In genomic region chr6:34418367-34418766, GRCh38 we compare ENCODE assay signal across 20 cellular contexts. TPM values are rescaled to one million over a fixed set of nuclear protein-coding genes. Genes with fewer than 3 reads are reported as not detected.
DNase-seq lines count a peak whose midpoint lies in the region; ATAC-seq, FAIRE-seq and TF ChIP-seq lines count a peak whose summit lies in the region.
"Had no signal": no experiment of that assay in that cellular context is flagged by ENCODE, and none has a peak within 500 bp of the region (broad histone marks: within the 10 kb centered on the region; RNA-seq: fewer than 3 reads in every experiment).

No MANE protein-coding gene starts in this region.

- CTCF ChIA-PET in HepG2 (lab: Yijun Ruan, JAX; ENCODE audit: low intra/inter-chr PET ratio, low total read pairs), result no interaction called here

- TF ChIP-seq EP300 in HepG2 (IDR thresholded peaks at IDR 0.05; ENCODE audit: low read depth in 2 of 2, low read length in 2 of 2) (no peak), HepG2 (CRISPR knock-in tag; IDR thresholded peaks at IDR 0.05; ENCODE audit: borderline replicate concordance) (no peak)

- BruUV-seq in HepG2 (replicated peaks; lab: Mats Ljungman, UMichigan), result no TSS peak

- no peak overlapping the region for H3K9ac ChIP-seq in HepG2 (ENCODE audit: insufficient read depth, low read depth, low read length)

- TF ChIP-seq RAD21 in HepG2 (CRISPR knock-in tag; IDR thresholded peaks at IDR 0.05), result no peak

- no peaks in the 10 kb centered on the region for H3K27me3 Mint-ChIP-seq in brain
- H3K27me3 Mint-ChIP-seq in stimulated activated memory B cell treated with anti-CD40 and anti-IgM and Interleukin-4, amounts not matched to agents 10 μg/mL and 1 μg/mL and 100 μg/mL, for 72 hours, result no peaks in the 10 kb centered on the region
- H3K27me3 Mint-ChIP-seq: naive thymus-derived CD4-positive, alpha-beta T cell had no signal

- no peak overlapping the region for H3K4me2 ChIP-seq in HepG2 (ENCODE audit: low read depth, low read length)

- TF ChIP-seq POLR2A in HepG2 (IDR thresholded peaks at IDR 0.05; ENCODE audit: insufficient read depth in 1 of 2, low read depth in 2 of 2, low read length in 2 of 2) (peak in 1 of 2 experiments; percentile 38; a peak in 1 of 4 replicates), right lobe of liver (IDR thresholded peaks at IDR 0.05) (no peak), NB4 (IDR thresholded peaks at IDR 0.05; ENCODE audit: extremely low read depth, insufficient read length) (peak; percentile 2)

- H3K36me3 ChIP-seq in HepG2 (replicated peaks in 1 of 2; ENCODE audit: control insufficient read depth in 1 of 2, insufficient read depth in 2 of 2, low read length in 2 of 2), result peaks cover 26 to 67% of the 10 kb centered on the region in 2 experiments
- H3K36me3 ChIP-seq in right lobe of liver, result peaks cover 20 to 64% (median 53%) of the 10 kb centered on the region in 4 donors

- peaks cover 49% of the 10 kb centered on the region for H4K20me1 ChIP-seq in HepG2 (ENCODE audit: insufficient read depth, low read length)

- peak overlapping the region in 3 of 5 experiments; percentile 14 to 52 (median 32) for H3K27ac Mint-ChIP-seq in brain
- peak overlapping the region; percentile 42 for H3K27ac Mint-ChIP-seq in stimulated activated memory B cell treated with anti-CD40 and anti-IgM and Interleukin-4, amounts not matched to agents 10 μg/mL and 1 μg/mL and 100 μg/mL, for 72 hours

- peaks cover 13% of the 10 kb centered on the region for H3K4me1 Mint-ChIP-seq in brain
- H3K4me1 Mint-ChIP-seq in stimulated activated memory B cell treated with anti-CD40 and anti-IgM and Interleukin-4, amounts not matched to agents 10 μg/mL and 1 μg/mL and 100 μg/mL, for 72 hours, result peaks cover 15% of the 10 kb centered on the region

- intact Hi-C loops in HepG2 (cut with micrococcal nuclease; ENCODE audit: unreplicated experiment) (loop anchor here (10.0 kb wide), 1 partner anchor 254 kb away; no protein-coding TSS in a partner anchor), right lobe of liver (cut with DNase I) (loop anchor here (5.0 to 10.0 kb wide), 3 partner anchors 171 to 224 kb away; partner anchors contain the start of gene SMIM29 (in 2 of the 2))

- TF ChIP-seq CTCF in HepG2 (CRISPR knock-in tag; IDR thresholded peaks at IDR 0.05) (no peak), right lobe of liver (IDR thresholded peaks at IDR 0.05) (no peak), NB4 (IDR thresholded peaks at IDR 0.05; ENCODE audit: low read depth, low read length) (no peak), brain (conservative IDR thresholded peaks at IDR 0.05) (no peak)

- no peak overlapping the region for H3K4me3 ChIP-seq in HepG2 (replicated peaks in 1 of 3; ENCODE audit: insufficient read depth in 1 of 3, low read depth in 2 of 3, low read length in 3 of 3)
- no peak overlapping the region for H3K4me3 ChIP-seq in right lobe of liver
- H3K4me3 ChIP-seq in NB4 (ENCODE audit: low read depth, low read length), result no peak overlapping the region
- H3K4me3 ChIP-seq: MG63, transverse colon had no signal

- H3K27me3 ChIP-seq in HepG2 (ENCODE audit: control insufficient read depth in 1 of 2, insufficient read depth in 2 of 2, low read length in 2 of 2) (no peaks in the 10 kb centered on the region), right lobe of liver (no peaks in the 10 kb centered on the region)
- H3K27me3 ChIP-seq: MG63, transverse colon had no signal

- POLR2A ChIA-PET in HepG2 (lab: Yijun Ruan, JAX), result interaction anchor here (4.7 to 6.7 kb wide), 2 partner anchors 6 to 170 kb away, joined by 71 to 100 read pairs; partner anchors contain the start of genes RPS10 and SMIM29

- peaks cover 87% of the 10 kb centered on the region for H3K36me3 Mint-ChIP-seq in brain
- H3K36me3 Mint-ChIP-seq in stimulated activated memory B cell treated with anti-CD40 and anti-IgM and Interleukin-4, amounts not matched to agents 10 μg/mL and 1 μg/mL and 100 μg/mL, for 72 hours, result peaks cover 57% of the 10 kb centered on the region

- ATAC-seq in HepG2, result no peak
- ATAC-seq in right lobe of liver, result no peak
- no peak for ATAC-seq in stimulated activated memory B cell treated with anti-CD40 and anti-IgM and Interleukin-4, amounts not matched to agents 10 μg/mL and 1 μg/mL and 100 μg/mL, for 72 hours
- ATAC-seq in HG03565 (IDR thresholded peaks at IDR 0.05; ENCODE audit: unreplicated experiment), result no peak
- ATAC-seq: naive thymus-derived CD4-positive, alpha-beta T cell; stimulated activated naive CD8-positive, alpha-beta T cell treated with anti-CD3 and anti-CD28 coated beads, Interleukin-15, Interleukin-2, amounts not matched to agents 100 U/mL and 50 U/mL, for 24 hours had no signal

- H3K27ac ChIP-seq in HepG2 (ENCODE audit: extremely low read length, insufficient read depth, low read length), result no peak overlapping the region
- no peak overlapping the region for H3K27ac ChIP-seq in right lobe of liver
- H3K27ac ChIP-seq: transverse colon had no signal

- no peaks in the 10 kb centered on the region for H3K9me3 Mint-ChIP-seq in brain
- no peaks in the 10 kb centered on the region for H3K9me3 Mint-ChIP-seq in stimulated activated memory B cell treated with anti-CD40 and anti-IgM and Interleukin-4, amounts not matched to agents 10 μg/mL and 1 μg/mL and 100 μg/mL, for 72 hours
- H3K9me3 Mint-ChIP-seq: naive thymus-derived CD4-positive, alpha-beta T cell had no signal

- H2AFZ ChIP-seq in HepG2 (ENCODE audit: low read length), result no peak overlapping the region

- H3K4me1 ChIP-seq in HepG2 (ENCODE audit: insufficient read depth, low read length) (peaks cover 78% of the 10 kb centered on the region), right lobe of liver (peaks cover 0 to 29% (median 11%) of the 10 kb centered on the region in 4 donors)

- peak overlapping the region in 1 of 5 experiments; percentile 8 for H3K4me3 Mint-ChIP-seq in brain
- H3K4me3 Mint-ChIP-seq in stimulated activated memory B cell treated with anti-CD40 and anti-IgM and Interleukin-4, amounts not matched to agents 10 μg/mL and 1 μg/mL and 100 μg/mL, for 72 hours, result no peak overlapping the region
- H3K4me3 Mint-ChIP-seq: naive thymus-derived CD4-positive, alpha-beta T cell had no signal

- H3K79me2 ChIP-seq in HepG2 (ENCODE audit: insufficient read depth, low read length), result peaks cover 20% of the 10 kb centered on the region

- H3K9me3 ChIP-seq in HepG2 (ENCODE audit: low read length) (no peaks in the 10 kb centered on the region), right lobe of liver (no peaks in the 10 kb centered on the region)
- H3K9me3 ChIP-seq: MG63, transverse colon had no signal

- FAIRE-seq in HepG2 (lab: Jason Lieb, UNC), result no peak

- DNase-seq in HepG2 (ENCODE audit: low spot score) (no peak), right lobe of liver (no peak), NB4 (ENCODE audit: low read depth) (no peak), nucleus accumbens (lab: John Stamatoyannopoulos, UW) (no peak), A172 (ENCODE audit: low spot score) (no peak)
- DNase-seq: activated gamma-delta T cell treated with Interleukin-2 at 50 U/mL for 16 hours; COR-L47; effector memory CD4-positive, alpha-beta T cell; MG63; naive thymus-derived CD4-positive, alpha-beta T cell; NCI-H1436; NCI-H2171; NCI-H524 treated with DMSO at 0.1 percent for 48 hours; stimulated activated naive CD8-positive, alpha-beta T cell treated with anti-CD3 and anti-CD28 coated beads, Interleukin-15, Interleukin-2, amounts not matched to agents 100 U/mL and 50 U/mL, for 24 hours; transverse colon had no signal

- in situ Hi-C loops in HepG2 (cut with HindIII; ENCODE audit: extremely low pct_ligation_motif_present, low pct_unique_long_range_greater_than_20kb), result loop anchor here (5.0 kb wide), 1 partner anchor 171 kb away; the partner anchor contains the start of gene SMIM29

- WGBS in HepG2 (ENCODE audit: low lambda C conversion rate), result 99% methylated on average over 5 of the region's 5 CpGs
- WGBS in right lobe of liver (ENCODE audit: insufficient coverage, low coverage, low lambda C conversion rate, missing lambda C conversion rate), result 78% methylated on average over 5 of the region's 5 CpGs

RNA-seq across cellular contexts. Expression of gene RPS10, which starts 7.5 kb away (rescaled TPM):
- total RNA-seq in HepG2 (2016; rRNA removed; fragmentation: Illumina TruSeq; extraction: Trizol), result 2,909 and 3,503 TPM in 2 replicates
- total RNA-seq in HepG2 (2016; cell fraction: cytosol; rRNA removed; fragmentation: Illumina TruSeq; extraction: Trizol; ENCODE audit: low read depth), result 5,102 and 5,632 TPM in 2 replicates
- total RNA-seq in HepG2 (2016; cell fraction: insoluble cytoplasmic fraction; rRNA removed; fragmentation: Illumina TruSeq; extraction: Trizol), result 3,081 and 3,638 TPM in 2 replicates
- total RNA-seq in HepG2 (2016; cell fraction: membrane; rRNA removed; fragmentation: Illumina TruSeq; extraction: Trizol), result 7,429 and 7,480 TPM in 2 replicates
- total RNA-seq in HepG2 (2016; cell fraction: nucleus; rRNA removed; fragmentation: Illumina TruSeq; extraction: Trizol), result 967 and 1,028 TPM in 2 replicates
- 4,295 and 4,648 TPM in 2 replicates for polyA plus RNA-seq in HepG2 (2011; rRNA removed)
- polyA plus RNA-seq in HepG2 (2011; cell fraction: cytosol; rRNA removed), result 9,439 and 9,926 TPM in 2 replicates
- polyA plus RNA-seq in HepG2 (2011; cell fraction: nucleus; rRNA removed), result 1,658 and 1,840 TPM in 2 replicates
- polyA plus RNA-seq in HepG2 (2012), result 3,418 and 4,251 TPM in 2 replicates
- polyA plus RNA-seq in HepG2 (2016; cell fraction: cytosol; fragmentation: Illumina TruSeq; extraction: Trizol; ENCODE audit: low read depth), result 5,367 and 5,814 TPM in 2 replicates
- polyA plus RNA-seq in HepG2 (2016; cell fraction: insoluble cytoplasmic fraction; fragmentation: Illumina TruSeq; extraction: Trizol; ENCODE audit: low read depth), result 2,908 and 3,264 TPM in 2 replicates
- 6,085 and 6,204 TPM in 2 replicates for polyA plus RNA-seq in HepG2 (2016; cell fraction: membrane; fragmentation: Illumina TruSeq; extraction: Trizol; ENCODE audit: low read depth)
- polyA plus RNA-seq in HepG2 (2016; cell fraction: nucleus; fragmentation: Illumina TruSeq; extraction: Trizol; ENCODE audit: insufficient read depth, low read depth), result 1,494 and 1,555 TPM in 2 replicates
- polyA minus RNA-seq in HepG2 (2011; rRNA and poly(A)+ RNA removed; ENCODE audit: low replicate concordance), result 2,566 and 3,572 TPM in 2 replicates
- 602 and 661 TPM in 2 replicates for polyA minus RNA-seq in HepG2 (2011; cell fraction: cytosol; rRNA and poly(A)+ RNA removed)
- polyA minus RNA-seq in HepG2 (2011; cell fraction: nucleus; rRNA and poly(A)+ RNA removed), result 173 and 248 TPM in 2 replicates
- total RNA-seq in right lobe of liver, result 100 to 1,000 TPM; 355 to 727 (median 398) TPM
- 3,693 TPM for polyA plus RNA-seq in brain (ENCODE audit: insufficient read depth, low read depth, low replicate concordance)
- total RNA-seq in A172 (2014; rRNA removed; shearing (Covaris generic)), result 1,978 and 2,323 TPM in 2 replicates

RNA-seq across cellular contexts. Expression of gene NUDT3, which starts 25.9 kb away (rescaled TPM):
- total RNA-seq in HepG2 (2016; rRNA removed; fragmentation: Illumina TruSeq; extraction: Trizol) (20.2 and 30.1 TPM in 2 replicates), right lobe of liver (10 to 100 TPM; 14.5 to 22.7 (median 16.7) TPM)
- 4.1 and 4.8 TPM in 2 replicates for total RNA-seq in HepG2 (2016; cell fraction: cytosol; rRNA removed; fragmentation: Illumina TruSeq; extraction: Trizol; ENCODE audit: low read depth)
- total RNA-seq in HepG2 (2016; cell fraction: insoluble cytoplasmic fraction; rRNA removed; fragmentation: Illumina TruSeq; extraction: Trizol), result 19.5 and 29.7 TPM in 2 replicates
- total RNA-seq in HepG2 (2016; cell fraction: membrane; rRNA removed; fragmentation: Illumina TruSeq; extraction: Trizol), result 14.6 and 14.8 TPM in 2 replicates
- 15.7 and 19.0 TPM in 2 replicates for total RNA-seq in HepG2 (2016; cell fraction: nucleus; rRNA removed; fragmentation: Illumina TruSeq; extraction: Trizol)
- polyA plus RNA-seq in HepG2 (2011; rRNA removed) (17.6 and 20.6 TPM in 2 replicates), brain (ENCODE audit: insufficient read depth, low read depth, low replicate concordance) (32.7 TPM)
- 10.7 and 14.8 TPM in 2 replicates for polyA plus RNA-seq in HepG2 (2011; cell fraction: cytosol; rRNA removed)
- 9.2 and 11.9 TPM in 2 replicates for polyA plus RNA-seq in HepG2 (2011; cell fraction: nucleus; rRNA removed)
- 5.6 TPM in 2 replicates for polyA plus RNA-seq in HepG2 (2012)
- 3.0 and 3.5 TPM in 2 replicates for polyA plus RNA-seq in HepG2 (2016; cell fraction: cytosol; fragmentation: Illumina TruSeq; extraction: Trizol; ENCODE audit: low read depth)
- polyA plus RNA-seq in HepG2 (2016; cell fraction: insoluble cytoplasmic fraction; fragmentation: Illumina TruSeq; extraction: Trizol; ENCODE audit: low read depth), result 22.4 and 22.7 TPM in 2 replicates
- polyA plus RNA-seq in HepG2 (2016; cell fraction: membrane; fragmentation: Illumina TruSeq; extraction: Trizol; ENCODE audit: low read depth), result 7.4 and 7.7 TPM in 2 replicates
- polyA plus RNA-seq in HepG2 (2016; cell fraction: nucleus; fragmentation: Illumina TruSeq; extraction: Trizol; ENCODE audit: insufficient read depth, low read depth), result 23.3 TPM in 2 replicates
- polyA minus RNA-seq in HepG2 (2011; rRNA and poly(A)+ RNA removed; ENCODE audit: low replicate concordance), result 23.6 and 25.7 TPM in 2 replicates
- polyA minus RNA-seq in HepG2 (2011; cell fraction: cytosol; rRNA and poly(A)+ RNA removed), result 18.9 and 21.6 TPM in 2 replicates
- polyA minus RNA-seq in HepG2 (2011; cell fraction: nucleus; rRNA and poly(A)+ RNA removed), result 14.0 and 19.0 TPM in 2 replicates
- total RNA-seq in A172 (2014; rRNA removed; shearing (Covaris generic)), result 12.8 and 13.1 TPM in 2 replicates

RNA-seq across cellular contexts. Expression of gene PACSIN1, which starts 47.5 kb away (rescaled TPM):
- total RNA-seq in HepG2 (2016; rRNA removed; fragmentation: Illumina TruSeq; extraction: Trizol) (not detected in 2 replicates), right lobe of liver (under 1 TPM in 5 of 6 experiments, not detected in 1; 0.05 to 0.37 (median 0.22) TPM)
- total RNA-seq in HepG2 (2016; cell fraction: cytosol; rRNA removed; fragmentation: Illumina TruSeq; extraction: Trizol; ENCODE audit: low read depth), result not detected in 2 replicates
- not detected in 2 replicates for total RNA-seq in HepG2 (2016; cell fraction: insoluble cytoplasmic fraction; rRNA removed; fragmentation: Illumina TruSeq; extraction: Trizol)
- total RNA-seq in HepG2 (2016; cell fraction: membrane; rRNA removed; fragmentation: Illumina TruSeq; extraction: Trizol), result not detected in 2 replicates
- total RNA-seq in HepG2 (2016; cell fraction: nucleus; rRNA removed; fragmentation: Illumina TruSeq; extraction: Trizol), result not detected in 2 replicates
- polyA plus RNA-seq in HepG2 (2011; rRNA removed) (not detected in 2 replicates), brain (ENCODE audit: insufficient read depth, low read depth, low replicate concordance) (73.8 TPM)
- polyA plus RNA-seq in HepG2 (2011; cell fraction: cytosol; rRNA removed), result 0.01 TPM in 1 of 2 replicates, not detected in the other
- not detected in 2 replicates for polyA plus RNA-seq in HepG2 (2011; cell fraction: nucleus; rRNA removed)
- not detected in 2 replicates for polyA plus RNA-seq in HepG2 (2012)
- not detected in 2 replicates for polyA plus RNA-seq in HepG2 (2016; cell fraction: cytosol; fragmentation: Illumina TruSeq; extraction: Trizol; ENCODE audit: low read depth)
- not detected in 2 replicates for polyA plus RNA-seq in HepG2 (2016; cell fraction: insoluble cytoplasmic fraction; fragmentation: Illumina TruSeq; extraction: Trizol; ENCODE audit: low read depth)
- polyA plus RNA-seq in HepG2 (2016; cell fraction: membrane; fragmentation: Illumina TruSeq; extraction: Trizol; ENCODE audit: low read depth), result not detected in 2 replicates
- polyA plus RNA-seq in HepG2 (2016; cell fraction: nucleus; fragmentation: Illumina TruSeq; extraction: Trizol; ENCODE audit: insufficient read depth, low read depth), result not detected in 2 replicates
- 0.04 and 0.05 TPM in 2 replicates for polyA minus RNA-seq in HepG2 (2011; rRNA and poly(A)+ RNA removed; ENCODE audit: low replicate concordance)
- polyA minus RNA-seq in HepG2 (2011; cell fraction: cytosol; rRNA and poly(A)+ RNA removed), result not detected in 2 replicates
- polyA minus RNA-seq in HepG2 (2011; cell fraction: nucleus; rRNA and poly(A)+ RNA removed), result not detected in 2 replicates
- 0.31 TPM in 1 of 2 replicates, not detected in the other for total RNA-seq in A172 (2014; rRNA removed; shearing (Covaris generic))
- total RNA-seq: Daoy, SK-MEL-5 had no signal
